ENCODE assay signal across 11 cellular contexts in the genomic region with DNA sequence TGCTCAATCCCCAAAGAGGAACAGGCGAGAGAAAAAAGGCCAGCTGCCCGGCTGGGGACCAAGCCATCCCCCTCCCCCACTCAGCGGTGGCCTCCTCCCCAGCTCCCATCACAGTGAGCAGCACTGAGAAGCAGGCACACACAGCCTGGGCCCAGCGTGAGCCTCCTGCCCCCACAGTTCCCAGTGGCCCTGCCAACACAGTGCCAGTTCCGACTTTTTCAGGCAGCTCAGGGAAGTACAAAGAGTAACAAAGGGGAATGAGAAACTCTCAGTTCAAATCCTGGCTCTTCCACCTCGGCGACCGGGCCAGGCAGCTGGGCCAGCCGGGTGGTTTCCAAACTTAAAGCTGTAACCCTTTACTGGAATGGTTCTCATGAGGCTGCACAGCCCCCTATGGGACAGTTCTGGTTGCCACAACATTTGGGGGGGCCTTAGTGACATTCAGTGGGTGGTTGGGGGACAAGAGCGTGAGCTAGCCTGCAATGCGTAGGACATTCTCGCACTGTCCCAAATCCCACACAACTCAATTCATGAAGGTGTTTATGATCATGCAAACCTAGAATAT.
A peak's percentile ranks its signal among the peaks of the same experiment; 100 is the strongest.
DNase-seq lines count a peak whose midpoint lies in the region; ATAC-seq and TF ChIP-seq lines count a peak whose summit lies in the region.
"Had no signal": no experiment of that assay in that cellular context is flagged by ENCODE, and none has a peak within 500 bp of the region (broad histone marks: within the 10 kb centered on the region; RNA-seq: fewer than 3 reads in every experiment).

No MANE protein-coding gene starts in this region.

- H3K27me3 Mint-ChIP-seq in stimulated activated memory B cell treated with anti-CD40 and anti-IgM and Interleukin-4, amounts not matched to agents 10 μg/mL and 1 μg/mL and 100 μg/mL, for 72 hours: no peaks in the 10 kb centered on the region

- peaks cover 21% of the 10 kb centered on the region for H3K36me3 Mint-ChIP-seq in stimulated activated memory B cell treated with anti-CD40 and anti-IgM and Interleukin-4, amounts not matched to agents 10 μg/mL and 1 μg/mL and 100 μg/mL, for 72 hours

- peaks cover 67% of the 10 kb centered on the region for H3K4me1 ChIP-seq in HUES6 (ENCODE audit: control insufficient read depth, insufficient read depth, low read length)

- peak overlapping the region; percentile 6 for H3K9ac ChIP-seq in HUES6 (ENCODE audit: low read length)

- no peak overlapping the region for H3K4me3 Mint-ChIP-seq in stimulated activated memory B cell treated with anti-CD40 and anti-IgM and Interleukin-4, amounts not matched to agents 10 μg/mL and 1 μg/mL and 100 μg/mL, for 72 hours
- H3K4me3 Mint-ChIP-seq: T-helper 1 cell treated with Interleukin-12 subunit alpha and Interleukin-12 subunit beta and Interleukin-4 antibody, amounts not matched to agents 30 μg/mL and 1 μg/mL, for 36 hours had no signal

- no peaks in the 10 kb centered on the region for H3K27me3 ChIP-seq in HUES6 (ENCODE audit: control insufficient read depth, insufficient read depth, low read length)

- peaks cover 40% of the 10 kb centered on the region for H3K4me1 Mint-ChIP-seq in stimulated activated memory B cell treated with anti-CD40 and anti-IgM and Interleukin-4, amounts not matched to agents 10 μg/mL and 1 μg/mL and 100 μg/mL, for 72 hours

- H3K4me3 ChIP-seq in HUES6 (ENCODE audit: low read depth, low read length): no peak overlapping the region
- H3K4me3 ChIP-seq: prostate gland had no signal

- no peaks in the 10 kb centered on the region for H3K9me3 ChIP-seq in HUES6 (ENCODE audit: control insufficient read depth, insufficient read depth, low read depth, low read length)
- H3K9me3 ChIP-seq: prostate gland had no signal

- peaks cover 6% of the 10 kb centered on the region for H3K36me3 ChIP-seq in HUES6 (ENCODE audit: control insufficient read depth, insufficient read depth, low read length)
- H3K36me3 ChIP-seq: prostate gland had no signal

- no peaks in the 10 kb centered on the region for H3K9me3 Mint-ChIP-seq in stimulated activated memory B cell treated with anti-CD40 and anti-IgM and Interleukin-4, amounts not matched to agents 10 μg/mL and 1 μg/mL and 100 μg/mL, for 72 hours
- H3K9me3 Mint-ChIP-seq: T-helper 1 cell treated with Interleukin-12 subunit alpha and Interleukin-12 subunit beta and Interleukin-4 antibody, amounts not matched to agents 30 μg/mL and 1 μg/mL, for 36 hours had no signal

- H3K27ac Mint-ChIP-seq in stimulated activated memory B cell treated with anti-CD40 and anti-IgM and Interleukin-4, amounts not matched to agents 10 μg/mL and 1 μg/mL and 100 μg/mL, for 72 hours: peak overlapping the region; percentile 32
- H3K27ac Mint-ChIP-seq: T-helper 1 cell treated with Interleukin-12 subunit alpha and Interleukin-12 subunit beta and Interleukin-4 antibody, amounts not matched to agents 30 μg/mL and 1 μg/mL, for 36 hours had no signal

- ATAC-seq in stimulated activated memory B cell treated with anti-CD40 and anti-IgM and Interleukin-4, amounts not matched to agents 10 μg/mL and 1 μg/mL and 100 μg/mL, for 72 hours: no peak
- ATAC-seq in HG02970 (IDR thresholded peaks at IDR 0.05; ENCODE audit: low FRiP score, unreplicated experiment): no peak

- peak; percentile 78 for DNase-seq in medulla oblongata (ENCODE audit: extremely low spot score)
- DNase-seq in effector CD4-positive, alpha-beta T cell: no peak
- DNase-seq in GM20000 (ENCODE audit: low spot score): no peak
- DNase-seq: activated CD4-positive, alpha-beta T cell treated with anti-CD3 and anti-CD28 coated beads for 48 hours; mammary epithelial cell had no signal

- H3K27ac ChIP-seq in HUES6 (ENCODE audit: low read depth, low read length) (no peak overlapping the region), cingulate gyrus (ENCODE audit: low read depth, low read length) (peak overlapping the region; percentile 49)
- H3K27ac ChIP-seq: prostate gland had no signal

- no peak for TF ChIP-seq CTCF in GM20000 (IDR thresholded peaks at IDR 0.05; ENCODE audit: extremely low read depth, missing control alignments)
